24 cellular contexts compared by ENCODE assay signal in genomic region chr2:157424374-157424773, GRCh38. TPM values are rescaled to one million over a fixed set of nuclear protein-coding genes. Genes with fewer than 3 reads are reported as not detected.
DNase-seq lines count a peak whose midpoint lies in the region; ATAC-seq, FAIRE-seq and TF ChIP-seq lines count a peak whose summit lies in the region.
"Had no signal": no experiment of that assay in that cellular context is flagged by ENCODE, and none has a peak within 500 bp of the region (broad histone marks: within the 10 kb centered on the region; RNA-seq: fewer than 3 reads in every experiment).

No MANE protein-coding gene starts in this region.

- peak overlapping the region; percentile 15 for H3K27ac ChIP-seq in CD4-positive, CD25-positive, alpha-beta regulatory T cell (ENCODE audit: insufficient read depth, low read length, poor library complexity, severe bottlenecking)
- no peak overlapping the region for H3K27ac ChIP-seq in CD4-positive, alpha-beta T cell (ENCODE audit: low read depth, low read length)
- no peak overlapping the region for H3K27ac ChIP-seq in GM12878 (ENCODE audit: control insufficient read depth, insufficient read depth)
- peak overlapping the region; percentile 6 for H3K27ac ChIP-seq in neutrophil
- H3K27ac ChIP-seq: C4-2B, GM23248 had no signal

- peaks cover 37% of the 10 kb centered on the region for H3K79me2 ChIP-seq in GM12878 (ENCODE audit: control insufficient read depth, insufficient read depth, low read length)

- 76% methylated on average over 1 of the region's 1 CpG for WGBS in GM12878 (ENCODE audit: insufficient coverage, insufficient replicate concordance, low lambda C conversion rate, missing lambda C conversion rate)

- H4K20me1 ChIP-seq in GM12878 (ENCODE audit: control insufficient read depth, insufficient read depth), result no peaks in the 10 kb centered on the region

- no peak for TF ChIP-seq CTCF in CD4-positive, alpha-beta T cell (IDR thresholded peaks at IDR 0.05)
- TF ChIP-seq CTCF in GM12878 (IDR thresholded peaks at IDR 0.05 in 2 of 3, conservative IDR thresholded peaks at IDR 0.05 in 1 of 3; ENCODE audit: control insufficient read depth in 2 of 3, extremely low read depth in 1 of 3, insufficient read depth in 1 of 3, low read depth in 3 of 3, low read length in 3 of 3), result no peak
- no peak for TF ChIP-seq CTCF in neutrophil (IDR thresholded peaks at IDR 0.05)

- peaks cover 97% of the 10 kb centered on the region for H3K36me3 ChIP-seq in CD4-positive, CD25-positive, alpha-beta regulatory T cell (ENCODE audit: control insufficient read depth, insufficient read depth, low read length)
- peaks cover 21 to 59% of the 10 kb centered on the region in 2 experiments for H3K36me3 ChIP-seq in GM12878 (ENCODE audit: control insufficient read depth in 2 of 2, insufficient read depth in 2 of 2, low read length in 1 of 2)
- H3K36me3 ChIP-seq in neutrophil, result peaks cover 83% of the 10 kb centered on the region

- H3K4me2 ChIP-seq in GM12878 (ENCODE audit: control insufficient read depth, insufficient read depth), result no peak overlapping the region
- H3K4me2 ChIP-seq: SK-N-SH had no signal

- RAD21 ChIA-PET in GM12878 (lab: Charles Lee; ENCODE audit: unreplicated experiment), result interaction anchor here (1.0 to 1.3 kb wide), 5 partner anchors 9 to 19 kb away, joined by 3 to 6 read pairs (median 4); partner anchors contain the start of gene CYTIP

- BruUV-seq in GM12878 (replicated peaks; lab: Mats Ljungman, UMichigan), result no TSS peak

- no peak for TF ChIP-seq EP300 in GM12878 (IDR thresholded peaks at IDR 0.05; ENCODE audit: borderline replicate concordance in 1 of 2, control insufficient read depth in 1 of 2, low read depth in 2 of 2, low read length in 2 of 2)

- no peaks in the 10 kb centered on the region for H3K27me3 ChIP-seq in CD4-positive, CD25-positive, alpha-beta regulatory T cell (ENCODE audit: control insufficient read depth, insufficient read depth, low read length)
- no peaks in the 10 kb centered on the region for H3K27me3 ChIP-seq in CD4-positive, alpha-beta T cell (ENCODE audit: control insufficient read depth, insufficient read depth, low read length)
- H3K27me3 ChIP-seq in GM12878 (replicated peaks in 1 of 2; ENCODE audit: control insufficient read depth in 2 of 2, insufficient read depth in 2 of 2, low read length in 1 of 2) (no peaks in the 10 kb centered on the region), neutrophil (no peaks in the 10 kb centered on the region)

- no peak for ATAC-seq in CD4-positive, CD25-positive, alpha-beta regulatory T cell (ENCODE audit: low read depth in 2 of 2)
- no peak for ATAC-seq in CD4-positive, alpha-beta T cell (ENCODE audit: poor library complexity)
- no peak for ATAC-seq in GM12878
- ATAC-seq in HG02870 (IDR thresholded peaks at IDR 0.05; ENCODE audit: unreplicated experiment), result no peak
- ATAC-seq in GM21576 (IDR thresholded peaks at IDR 0.05; ENCODE audit: unreplicated experiment), result no peak

- SMC1A ChIA-PET in GM12878 (lab: Charles Lee; ENCODE audit: uncharacterized antibody, unreplicated experiment), result interaction anchor here (1.0 to 10.7 kb wide), 7 partner anchors 9 to 98 kb away, joined by 3 to 218 read pairs (median 6); partner anchors contain the start of genes CYTIP and ERMN

- TF ChIP-seq POLR2A in GM12878 (IDR thresholded peaks at IDR 0.05; ENCODE audit: low read depth, low read length), result no peak

- H3K27ac Mint-ChIP-seq in CD4-positive, CD25-positive, alpha-beta regulatory T cell, result no peak overlapping the region
- peak overlapping the region; percentile 97 for H3K27ac Mint-ChIP-seq in CD4-positive, alpha-beta T cell
- H3K27ac Mint-ChIP-seq: B cell had no signal

- peak overlapping the region in 1 of 4 donors; percentile 43 for H3K4me3 Mint-ChIP-seq in CD4-positive, CD25-positive, alpha-beta regulatory T cell
- no peak overlapping the region for H3K4me3 Mint-ChIP-seq in CD4-positive, alpha-beta T cell
- H3K4me3 Mint-ChIP-seq: B cell had no signal

- H2AFZ ChIP-seq in GM12878 (ENCODE audit: control insufficient read depth, low read depth, low read length), result no peak overlapping the region
- H2AFZ ChIP-seq: GM23248 had no signal

- CTCF ChIA-PET in CD4-positive, alpha-beta T cell (lab: Charles Lee), result interaction anchor here (1.0 to 1.8 kb wide), 4 partner anchors 17 to 97 kb away, joined by 3 to 5 read pairs (median 4); no protein-coding TSS in a partner anchor
- CTCF ChIA-PET in GM12878 (lab: Yijun Ruan, JAX), result interaction anchor here (0.6 to 2.1 kb wide), 5 partner anchors 8 to 97 kb away, joined by 3 to 10 read pairs (median 3); no protein-coding TSS in a partner anchor

- peaks cover 52 to 84% (median 70%) of the 10 kb centered on the region in 4 donors for H3K4me1 Mint-ChIP-seq in CD4-positive, CD25-positive, alpha-beta regulatory T cell
- H3K4me1 Mint-ChIP-seq in CD4-positive, alpha-beta T cell (ENCODE audit: low read depth), result peaks cover 82% of the 10 kb centered on the region

- no peak for FAIRE-seq in GM12878 (lab: Jason Lieb, UNC)
- FAIRE-seq: HTR-8/SVneo had no signal

- peaks cover 50% of the 10 kb centered on the region for H3K4me1 ChIP-seq in CD4-positive, CD25-positive, alpha-beta regulatory T cell (ENCODE audit: control insufficient read depth, insufficient read depth, low read length, poor library complexity, severe bottlenecking)
- H3K4me1 ChIP-seq in GM12878 (ENCODE audit: control insufficient read depth, insufficient read depth, low read length), result peaks cover 18% of the 10 kb centered on the region; the same call in 1 of the 2 replicates
- peaks cover 27% of the 10 kb centered on the region in 2 experiments for H3K4me1 ChIP-seq in neutrophil (ENCODE audit: control insufficient read depth in 1 of 2, insufficient read depth in 1 of 2, low read depth in 1 of 2, low read length in 1 of 2)

- in situ Hi-C loops in GM12878 (cut with MboI), result loop anchor here (25.0 kb wide), 1 partner anchor 912 kb away; no protein-coding TSS in a partner anchor

- no peak overlapping the region for H3K9ac ChIP-seq in GM12878 (ENCODE audit: control insufficient read depth, insufficient read depth, low read length)
- H3K9ac ChIP-seq: GM23248, SK-N-SH had no signal

- no peak for DNase-seq in CD4-positive, CD25-positive, alpha-beta regulatory T cell
- DNase-seq in CD4-positive, alpha-beta T cell, result no peak
- DNase-seq in GM12878 (ENCODE audit: low read depth, low spot score) (no peak), NCI-H774 (lab: John Stamatoyannopoulos, UW) (no peak)
- DNase-seq: DMS53, GM23248, H7, KBM-7, MV-4-11, NCI-H1105, NCI-H1436 treated with DMSO at 0.1 percent for 48 hours, NCI-H187 treated with DMSO at 0.1 percent for 48 hours, NCI-H2171 treated with DMSO at 0.1 percent for 48 hours, NCI-H345, NCI-H524, NCI-H748 treated with DMSO at 0.1 percent for 48 hours, SK-N-SH had no signal

- no peak for TF ChIP-seq RAD21 in GM12878 (IDR thresholded peaks at IDR 0.05; ENCODE audit: insufficient read depth, low read depth, low read length)

- intact Hi-C loops in CD4-positive, alpha-beta T cell (cut with DNase I, micrococcal nuclease), result no loop called here
- intact Hi-C loops in GM12878 (cut with micrococcal nuclease; ENCODE audit: unreplicated experiment), result no loop called here

- peaks cover 0 to 14% (median 5%) of the 10 kb centered on the region in 7 donors for H3K9me3 Mint-ChIP-seq in CD4-positive, CD25-positive, alpha-beta regulatory T cell
- H3K9me3 Mint-ChIP-seq in CD4-positive, alpha-beta T cell, result peaks cover 7% of the 10 kb centered on the region

- peaks cover 82% of the 10 kb centered on the region for H3K36me3 Mint-ChIP-seq in CD4-positive, CD25-positive, alpha-beta regulatory T cell
- peaks cover 99% of the 10 kb centered on the region for H3K36me3 Mint-ChIP-seq in CD4-positive, alpha-beta T cell (ENCODE audit: low read depth)

- H3K27me3 Mint-ChIP-seq in CD4-positive, CD25-positive, alpha-beta regulatory T cell, result no peaks in the 10 kb centered on the region
- H3K27me3 Mint-ChIP-seq in CD4-positive, alpha-beta T cell, result no peaks in the 10 kb centered on the region
- H3K27me3 Mint-ChIP-seq: B cell had no signal

- POLR2A ChIA-PET in CD4-positive, alpha-beta T cell (lab: Charles Lee), result interaction anchor here (1.0 to 6.3 kb wide), 10 partner anchors 8 to 97 kb away, joined by 3 to 68 read pairs (median 8); no protein-coding TSS in a partner anchor
- POLR2A ChIA-PET in GM12878 (lab: Charles Lee), result interaction anchor here (1.0 to 1.1 kb wide), 2 partner anchors 10 to 1090 kb away, joined by 3 to 5 read pairs; no protein-coding TSS in a partner anchor

- H3K9me3 ChIP-seq in CD4-positive, CD25-positive, alpha-beta regulatory T cell (ENCODE audit: control insufficient read depth in 2 of 2, low read length in 2 of 2), result peaks cover 13 to 17% of the 10 kb centered on the region in 2 experiments
- H3K9me3 ChIP-seq in CD4-positive, alpha-beta T cell (ENCODE audit: control insufficient read depth, low read length), result peaks cover 8% of the 10 kb centered on the region
- H3K9me3 ChIP-seq in GM12878 (replicated peaks; ENCODE audit: control insufficient read depth, insufficient read depth, low read length) (peaks cover 20% of the 10 kb centered on the region), neutrophil (no peaks in the 10 kb centered on the region)
- H3K9me3 ChIP-seq: SK-N-SH had no signal

- peak overlapping the region; percentile 22 for H3K4me3 ChIP-seq in CD4-positive, CD25-positive, alpha-beta regulatory T cell (ENCODE audit: low read depth, low read length)
- H3K4me3 ChIP-seq in GM12878 (no peak overlapping the region), neutrophil (ENCODE audit: low read depth in 1 of 2, low read length in 1 of 2) (no peak overlapping the region)
- H3K4me3 ChIP-seq: GM23248 had no signal

RNA-seq across cellular contexts. Expression of gene CYTIP, which starts 19.5 kb away (rescaled TPM):
- 454 TPM for total RNA-seq in CD4-positive, CD25-positive, alpha-beta regulatory T cell
- polyA plus RNA-seq in CD4-positive, CD25-positive, alpha-beta regulatory T cell, result 100 to 1,000 TPM; 123 to 205 (median 150) TPM
- 100 to 1,000 TPM; 474 to 490 TPM for total RNA-seq in CD4-positive, alpha-beta T cell
- 245 and 264 TPM in 2 replicates for total RNA-seq in GM12878 (2013; cell fraction: nucleolus; rRNA removed)
- total RNA-seq in GM12878 (2014; rRNA removed), result 73.6 and 74.4 TPM in 2 replicates
- 94.2 and 97.1 TPM in 2 replicates for total RNA-seq in GM12878 (2014; rRNA removed; fragmentation: Illumina TruSeq; extraction: Trizol)
- total RNA-seq in GM12878 (2021), result 63.7 and 64.9 TPM in 2 replicates
- polyA plus RNA-seq in GM12878 (2011; ENCODE audit: low read depth), result 86.9 TPM
- polyA plus RNA-seq in GM12878 (2011; rRNA removed), result 178 and 213 TPM in 2 replicates
- polyA plus RNA-seq in GM12878 (2011; cell fraction: cytosol; rRNA removed), result 88.3 and 124 TPM in 2 replicates
- 57.7 and 73.8 TPM in 2 replicates for polyA plus RNA-seq in GM12878 (2011; cell fraction: nucleus; rRNA removed)
- polyA plus RNA-seq in GM12878 (2012), result 92.3 and 147 TPM in 2 replicates
- 71.4 and 99.2 TPM in 2 replicates for polyA plus RNA-seq in GM12878 (2014; fragmentation: Illumina TruSeq; extraction: Trizol)
- polyA plus RNA-seq in GM12878 (2014; fragmentation: Nextera tagmentation; extraction: Ambion mirVana), result 10 to 100 TPM; 71.6 to 75.4 TPM
- 51.2 and 55.1 TPM in 2 replicates for polyA plus RNA-seq in GM12878 (2014; rRNA removed)
- 10 to 100 TPM; 73.2 to 76.5 TPM for polyA plus RNA-seq in GM12878 (2016; fragmentation: Nextera tagmentation; extraction: Ambion mirVana)
- 173 and 213 TPM in 2 replicates for polyA minus RNA-seq in GM12878 (2011; rRNA and poly(A)+ RNA removed)
- polyA minus RNA-seq in GM12878 (2011; cell fraction: cytosol; rRNA and poly(A)+ RNA removed), result 103 TPM in 2 replicates
- 449 and 546 TPM in 2 replicates for polyA minus RNA-seq in GM12878 (2011; cell fraction: nucleus; rRNA and poly(A)+ RNA removed)
- total RNA-seq: G401, GM23248 had no signal
- polyA plus RNA-seq: GM23248, SK-N-SH had no signal

Comparison
In these comparisons a context has a peak if more than half of its experiments do, and no peak if none do; other contexts are left out.
1. H3K27ac ChIP-seq: peak in CD4-positive, CD25-positive, alpha-beta regulatory T cell (single experiment) and neutrophil (single experiment); none in CD4-positive, alpha-beta T cell (single experiment) and GM12878 (single experiment).